In the genomic region with DNA sequence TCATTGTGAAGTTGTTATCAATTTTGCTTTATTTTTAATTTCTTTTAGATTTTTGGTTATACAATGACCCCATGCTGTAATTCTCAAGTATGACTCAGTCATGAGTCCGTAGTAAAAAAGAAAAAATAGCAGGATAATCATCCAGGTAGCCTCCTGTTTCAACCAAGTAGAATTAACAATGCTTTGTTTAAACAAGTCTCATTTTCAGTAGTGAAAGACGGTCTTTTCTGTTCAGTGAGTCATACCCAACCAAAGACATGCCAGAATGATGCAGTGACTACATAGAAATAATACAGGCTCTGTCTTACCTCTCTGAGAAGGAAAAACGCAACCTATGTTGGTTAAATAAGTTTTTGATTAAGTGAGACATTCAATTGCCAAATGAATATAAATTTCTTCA, we compare ENCODE assay signal across 1 cellular context.
A peak's percentile ranks its signal among the peaks of the same experiment; 100 is the strongest.
TF ChIP-seq lines count a peak whose summit lies in the region.

No MANE protein-coding gene starts in this region.

TF ChIP-seq in GM12878, 131 proteins besides CTCF, POLR2A, EP300 and RAD21 (continued from another document):
- peak; percentile 79 to 82; a peak in 3 of 4 replicates for TF ChIP-seq IKZF2 (IDR thresholded peaks at IDR 0.05)
- TF ChIP-seq KAT2A (conservative IDR thresholded peaks at IDR 0.05; ENCODE audit: control insufficient read depth, low read depth, low read length): no peak
- no peak for TF ChIP-seq SMAD5 (IDR thresholded peaks at IDR 0.05; ENCODE audit: low read depth)
- TF ChIP-seq YY1 (IDR thresholded peaks at IDR 0.05; ENCODE audit: low read depth, low read length): no peak
- 0 out of 2 replicates have a peak, but pooled peaks have one; percentile 17 for TF ChIP-seq NR2F1 (conservative IDR thresholded peaks at IDR 0.05)
- peak; percentile 68 for TF ChIP-seq ATF7 (IDR thresholded peaks at IDR 0.05; ENCODE audit: low read depth)
- TF ChIP-seq RBBP5 (conservative IDR thresholded peaks at IDR 0.05): no peak
- peak; percentile 72 for TF ChIP-seq IRF4 (IDR thresholded peaks at IDR 0.05; ENCODE audit: low read depth, low read length)
- peak; percentile 36; the same call in 1 of the 2 replicates for TF ChIP-seq BMI1 (IDR thresholded peaks at IDR 0.05; ENCODE audit: borderline replicate concordance)
- TF ChIP-seq ASH2L (IDR thresholded peaks at IDR 0.05; ENCODE audit: borderline replicate concordance, low read depth): no peak
- TF ChIP-seq PAX5 (IDR thresholded peaks at IDR 0.05; ENCODE audit: borderline replicate concordance, low read depth, low read length): no peak
- TF ChIP-seq NFXL1 (IDR thresholded peaks at IDR 0.05; ENCODE audit: borderline replicate concordance): no peak
- peak; percentile 46; the same call in 1 of the 2 replicates for TF ChIP-seq JUND (IDR thresholded peaks at IDR 0.05; ENCODE audit: low read depth, low read length)
- TF ChIP-seq ZNF24 (IDR thresholded peaks at IDR 0.05): peak; percentile 63
- TF ChIP-seq SIN3A (IDR thresholded peaks at IDR 0.05; ENCODE audit: low read depth, low read length): no peak
- peak; percentile 77 for TF ChIP-seq CREM (IDR thresholded peaks at IDR 0.05; ENCODE audit: low read depth)
- peak; percentile 62; the same call in 1 of the 2 replicates for TF ChIP-seq ATF2 (IDR thresholded peaks at IDR 0.05; ENCODE audit: low read length)
- peak; percentile 63; the same call in 1 of the 2 replicates for TF ChIP-seq BACH1 (IDR thresholded peaks at IDR 0.05; ENCODE audit: borderline replicate concordance)
- peak; percentile 36; the same call in 1 of the 2 replicates for TF ChIP-seq IKZF1 (conservative IDR thresholded peaks at IDR 0.05)
- TF ChIP-seq, protein P1, sequence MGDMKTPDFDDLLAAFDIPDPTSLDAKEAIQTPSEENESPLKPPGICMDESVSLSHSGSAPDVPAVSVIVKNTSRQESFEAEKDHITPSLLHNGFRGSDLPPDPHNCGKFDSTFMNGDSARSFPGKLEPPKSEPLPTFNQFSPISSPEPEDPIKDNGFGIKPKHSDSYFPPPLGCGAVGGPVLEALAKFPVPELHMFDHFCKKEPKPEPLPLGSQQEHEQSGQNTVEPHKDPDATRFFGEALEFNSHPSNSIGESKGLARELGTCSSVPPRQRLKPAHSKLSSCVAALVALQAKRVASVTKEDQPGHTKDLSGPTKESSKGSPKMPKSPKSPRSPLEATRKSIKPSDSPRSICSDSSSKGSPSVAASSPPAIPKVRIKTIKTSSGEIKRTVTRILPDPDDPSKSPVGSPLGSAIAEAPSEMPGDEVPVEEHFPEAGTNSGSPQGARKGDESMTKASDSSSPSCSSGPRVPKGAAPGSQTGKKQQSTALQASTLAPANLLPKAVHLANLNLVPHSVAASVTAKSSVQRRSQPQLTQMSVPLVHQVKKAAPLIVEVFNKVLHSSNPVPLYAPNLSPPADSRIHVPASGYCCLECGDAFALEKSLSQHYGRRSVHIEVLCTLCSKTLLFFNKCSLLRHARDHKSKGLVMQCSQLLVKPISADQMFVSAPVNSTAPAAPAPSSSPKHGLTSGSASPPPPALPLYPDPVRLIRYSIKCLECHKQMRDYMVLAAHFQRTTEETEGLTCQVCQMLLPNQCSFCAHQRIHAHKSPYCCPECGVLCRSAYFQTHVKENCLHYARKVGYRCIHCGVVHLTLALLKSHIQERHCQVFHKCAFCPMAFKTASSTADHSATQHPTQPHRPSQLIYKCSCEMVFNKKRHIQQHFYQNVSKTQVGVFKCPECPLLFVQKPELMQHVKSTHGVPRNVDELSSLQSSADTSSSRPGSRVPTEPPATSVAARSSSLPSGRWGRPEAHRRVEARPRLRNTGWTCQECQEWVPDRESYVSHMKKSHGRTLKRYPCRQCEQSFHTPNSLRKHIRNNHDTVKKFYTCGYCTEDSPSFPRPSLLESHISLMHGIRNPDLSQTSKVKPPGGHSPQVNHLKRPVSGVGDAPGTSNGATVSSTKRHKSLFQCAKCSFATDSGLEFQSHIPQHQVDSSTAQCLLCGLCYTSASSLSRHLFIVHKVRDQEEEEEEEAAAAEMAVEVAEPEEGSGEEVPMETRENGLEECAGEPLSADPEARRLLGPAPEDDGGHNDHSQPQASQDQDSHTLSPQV (IDR thresholded peaks at IDR 0.05): no peak
- TF ChIP-seq, protein P2, sequence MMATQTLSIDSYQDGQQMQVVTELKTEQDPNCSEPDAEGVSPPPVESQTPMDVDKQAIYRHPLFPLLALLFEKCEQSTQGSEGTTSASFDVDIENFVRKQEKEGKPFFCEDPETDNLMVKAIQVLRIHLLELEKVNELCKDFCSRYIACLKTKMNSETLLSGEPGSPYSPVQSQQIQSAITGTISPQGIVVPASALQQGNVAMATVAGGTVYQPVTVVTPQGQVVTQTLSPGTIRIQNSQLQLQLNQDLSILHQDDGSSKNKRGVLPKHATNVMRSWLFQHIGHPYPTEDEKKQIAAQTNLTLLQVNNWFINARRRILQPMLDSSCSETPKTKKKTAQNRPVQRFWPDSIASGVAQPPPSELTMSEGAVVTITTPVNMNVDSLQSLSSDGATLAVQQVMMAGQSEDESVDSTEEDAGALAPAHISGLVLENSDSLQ (IDR thresholded peaks at IDR 0.05): 0 out of 2 replicates have a peak, but pooled peaks have one; percentile 6
- TF ChIP-seq MEF2A (IDR thresholded peaks at IDR 0.05; ENCODE audit: insufficient read depth, low read depth, low read length): 0 out of 2 replicates have a peak, but pooled peaks have one; percentile 8
- no peak for TF ChIP-seq MYB (IDR thresholded peaks at IDR 0.05; ENCODE audit: borderline replicate concordance, low read depth, low read length)
- TF ChIP-seq PBX3 (IDR thresholded peaks at IDR 0.05; ENCODE audit: insufficient replicate concordance, low read depth, low read length): no peak
- TF ChIP-seq IRF5 (IDR thresholded peaks at IDR 0.05; ENCODE audit: borderline replicate concordance): no peak
- TF ChIP-seq MTA2 (IDR thresholded peaks at IDR 0.05; ENCODE audit: low read depth): peak; percentile 81
- no peak for TF ChIP-seq LARP7 (IDR thresholded peaks at IDR 0.05)
- TF ChIP-seq RELA (IDR thresholded peaks at IDR 0.05; ENCODE audit: borderline replicate concordance, partially characterized antibody): no peak
- TF ChIP-seq RFX5 (IDR thresholded peaks at IDR 0.05; ENCODE audit: low read depth, low read length): no peak
- TF ChIP-seq MEF2B (IDR thresholded peaks at IDR 0.05; ENCODE audit: partially characterized antibody, poor library complexity, severe bottlenecking): peak; percentile 14
- TF ChIP-seq CEBPB (IDR thresholded peaks at IDR 0.05; ENCODE audit: borderline replicate concordance in 1 of 2, low read depth in 2 of 2, low read length in 2 of 2): 0 out of 4 replicates have a peak, but pooled peaks of 1 of the 2 experiments have one; percentile 40
- no peak for TF ChIP-seq RAD51 (IDR thresholded peaks at IDR 0.05)
- peak; percentile 65 for TF ChIP-seq CREB1 (IDR thresholded peaks at IDR 0.05; ENCODE audit: low read depth)
- TF ChIP-seq JUNB (IDR thresholded peaks at IDR 0.05): peak; percentile 84
- no peak for TF ChIP-seq HDGF (IDR thresholded peaks at IDR 0.05)
